16 cellular contexts compared by ENCODE assay signal in genomic region chr5:95124101-95124500, GRCh38.
DNase-seq lines count a peak whose midpoint lies in the region; FAIRE-seq lines count a peak whose summit lies in the region.
"Had no signal": no experiment of that assay in that cellular context is flagged by ENCODE, and none has a peak within 500 bp of the region (broad histone marks: within the 10 kb centered on the region; RNA-seq: fewer than 3 reads in every experiment).

No MANE protein-coding gene starts in this region.

- peak; percentile 49 for FAIRE-seq in GM18507 (lab: Jason Lieb, UNC)
- no peak for FAIRE-seq in GM19239 (lab: Jason Lieb, UNC)
- FAIRE-seq: A204.1, D721Med had no signal

- DNase-seq in GM18507 (ENCODE audit: extremely low spot score, insufficient read length, low read depth) (no peak), inferior parietal cortex (ENCODE audit: extremely low spot score) (peak; percentile 17), superior temporal gyrus (ENCODE audit: extremely low spot score) (peak; percentile 32), RKO (ENCODE audit: low spot score) (no peak), GM19239 (ENCODE audit: insufficient read length, low spot score) (no peak)
- no peak for DNase-seq in stimulated activated CD4-positive, alpha-beta T cell treated with anti-CD3 and anti-CD28 coated beads, Interleukin-4, amount 100 ng/mL, for 4 hours
- DNase-seq: 8988T; ACHN; Caco-2; Calu3; CD4-positive, alpha-beta T cell; CD8-positive, alpha-beta T cell; DMS79 treated with DMSO at 0.1 percent for 48 hours; GDM1 had no signal

Comparison
In these comparisons a context has a peak if more than half of its experiments do, and no peak if none do; other contexts are left out.
1. DNase-seq: peak in inferior parietal cortex (single experiment) and superior temporal gyrus (single experiment); none in GM18507 (single experiment), stimulated activated CD4-positive, alpha-beta T cell treated with anti-CD3 and anti-CD28 coated beads, Interleukin-4, amount 100 ng/mL, for 4 hours (0 of 2), RKO (single experiment) and GM19239 (single experiment).